In the genomic region with DNA sequence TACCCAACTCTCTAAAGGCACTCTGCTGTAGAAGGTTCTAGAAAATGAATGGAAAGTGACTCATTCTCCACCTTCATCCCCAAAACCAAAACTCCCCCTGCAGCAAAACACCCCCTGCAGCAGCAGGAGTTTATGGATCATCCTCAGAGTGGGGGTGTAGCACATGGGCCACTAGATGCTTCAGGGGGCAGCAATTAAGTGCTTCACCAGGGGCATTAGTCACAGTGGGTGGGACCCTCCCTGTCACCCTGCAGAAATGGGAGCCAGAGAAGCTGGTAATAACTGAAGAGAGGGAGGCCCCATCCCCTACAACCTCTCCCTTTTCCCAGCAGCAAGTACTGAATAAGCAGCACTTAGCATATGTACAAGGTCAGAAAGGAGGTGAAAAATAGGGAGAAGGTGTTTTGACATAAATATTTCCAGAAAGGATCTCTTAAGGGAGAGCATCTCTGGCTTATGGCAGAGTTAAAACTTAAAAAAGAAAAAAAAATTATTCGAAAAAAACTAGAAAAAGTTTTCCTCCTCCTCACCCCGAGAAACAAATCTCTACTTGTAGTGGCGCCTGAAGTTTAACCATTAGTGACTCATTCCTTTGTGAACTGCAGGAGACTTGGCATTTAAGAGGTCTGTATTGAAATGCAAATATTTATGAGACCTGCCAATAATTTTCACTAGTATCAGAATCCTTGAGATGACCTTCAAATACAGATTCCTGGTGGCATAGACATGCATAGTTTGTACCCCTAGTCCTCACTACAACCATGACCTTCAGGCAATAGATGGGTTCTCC, we compare ENCODE assay signal across 12 cellular contexts.
DNase-seq lines count a peak whose midpoint lies in the region; ATAC-seq lines count a peak whose summit lies in the region.
"Had no signal": no experiment of that assay in that cellular context is flagged by ENCODE, and none has a peak within 500 bp of the region (broad histone marks: within the 10 kb centered on the region; RNA-seq: fewer than 3 reads in every experiment).

No MANE protein-coding gene starts in this region.

- no CpG with 5 or more reads among the region's 3 CpGs for WGBS in neuronal stem cell (ENCODE audit: extremely low coverage in 2 of 2, insufficient read length in 2 of 2, insufficient replicate concordance in 1 of 2), 2 donors

- peak; percentile 9 for DNase-seq in DMS53 (lab: John Stamatoyannopoulos, UW)
- DNase-seq in DMS53 treated with DMSO at 0.1 percent for 48 hours (lab: John Stamatoyannopoulos, UW; ENCODE audit: unreplicated experiment) = no peak
- no peak for DNase-seq in neuronal stem cell (ENCODE audit: low spot score)
- no peak for DNase-seq in 8988T
- DNase-seq in effector memory CD4-positive, alpha-beta T cell = no peak
- DNase-seq: activated CD8-positive, alpha-beta memory T cell treated with anti-CD3 and anti-CD28 coated beads for 24 hours; stimulated activated CD4-positive, alpha-beta T cell treated with anti-CD3 and anti-CD28 coated beads, Interleukin-2, amount 100 ng/mL, for 24 hours had no signal

- no peak overlapping the region for H4K91ac ChIP-seq in neuronal stem cell (ENCODE audit: low read depth, low read length, poor library complexity)

- no peak overlapping the region for H2BK120ac ChIP-seq in neuronal stem cell (ENCODE audit: low read depth, low read length)

- H3K9me3 ChIP-seq in HUES48 (ENCODE audit: control insufficient read depth, insufficient read depth, low read length) = no peaks in the 10 kb centered on the region
- H3K9me3 ChIP-seq in neuronal stem cell (replicated peaks in 1 of 2; ENCODE audit: control insufficient read depth in 2 of 2, insufficient read depth in 1 of 2, low read depth in 1 of 2, low read length in 2 of 2) = no peaks in the 10 kb centered on the region
- no peaks in the 10 kb centered on the region for H3K9me3 ChIP-seq in effector memory CD4-positive, alpha-beta T cell (ENCODE audit: control insufficient read depth, low read length)

- peaks cover 27% of the 10 kb centered on the region for H3K4me1 ChIP-seq in HUES48 (ENCODE audit: control insufficient read depth, insufficient read depth, low read length)
- peaks cover 2 to 14% of the 10 kb centered on the region in 2 donors for H3K4me1 ChIP-seq in neuronal stem cell (ENCODE audit: control insufficient read depth in 2 of 2, insufficient read depth in 1 of 2, low read depth in 1 of 2, low read length in 2 of 2)
- H3K4me1 ChIP-seq in effector memory CD4-positive, alpha-beta T cell (ENCODE audit: control insufficient read depth, insufficient read depth, low read length, poor library complexity, severe bottlenecking) = peaks cover 31% of the 10 kb centered on the region

- H3K4me3 ChIP-seq in HUES48 (ENCODE audit: low read depth, low read length) (no peak overlapping the region), neuronal stem cell (ENCODE audit: low read length in 2 of 2) (no peak overlapping the region)
- no peak overlapping the region for H3K4me3 ChIP-seq in effector memory CD4-positive, alpha-beta T cell (ENCODE audit: insufficient read depth, low read depth, low read length, poor library complexity, severe bottlenecking)
- H3K4me3 ChIP-seq: cardiac muscle cell had no signal

- no peak overlapping the region for H2BK12ac ChIP-seq in neuronal stem cell (ENCODE audit: low read length)

- H3K27me3 ChIP-seq in HUES48 (ENCODE audit: control insufficient read depth, insufficient read depth, low read length) = no peaks in the 10 kb centered on the region
- peaks cover 0 to 4% (median under 1%) of the 10 kb centered on the region in 3 experiments for H3K27me3 ChIP-seq in neuronal stem cell (ENCODE audit: control insufficient read depth in 3 of 3, insufficient read depth in 3 of 3, low read depth in 1 of 3, low read length in 3 of 3)
- H3K27me3 ChIP-seq in effector memory CD4-positive, alpha-beta T cell (replicated peaks; ENCODE audit: control insufficient read depth, insufficient read depth, low read length, poor library complexity, severe bottlenecking) = no peaks in the 10 kb centered on the region
- H3K27me3 ChIP-seq: cardiac muscle cell had no signal

- no peak overlapping the region for H4K8ac ChIP-seq in neuronal stem cell (ENCODE audit: low read depth, low read length)

- no peak overlapping the region for H3K9ac ChIP-seq in HUES48 (ENCODE audit: low read depth, low read length)
- H3K9ac ChIP-seq in neuronal stem cell (ENCODE audit: low read depth, low read length, poor library complexity) = no peak overlapping the region

- no peak overlapping the region for H2BK15ac ChIP-seq in neuronal stem cell (ENCODE audit: low read length)

- H3K4ac ChIP-seq in neuronal stem cell (ENCODE audit: low read length) = no peak overlapping the region

- no peak overlapping the region for H3K18ac ChIP-seq in neuronal stem cell (ENCODE audit: low read length)

- H3K27ac ChIP-seq in HUES48 (ENCODE audit: low read depth, low read length) = peak overlapping the region; percentile 82
- peak overlapping the region; percentile 19 for H3K27ac ChIP-seq in cingulate gyrus (ENCODE audit: low read depth, low read length)
- H3K27ac ChIP-seq in neuronal stem cell (replicated peaks; ENCODE audit: low read length) = no peak overlapping the region
- H3K27ac ChIP-seq in effector memory CD4-positive, alpha-beta T cell (ENCODE audit: insufficient read depth, low read length, poor library complexity, severe bottlenecking) = no peak overlapping the region
- H3K27ac ChIP-seq: 22Rv1, cardiac muscle cell had no signal

- H3K36me3 ChIP-seq in HUES48 (ENCODE audit: control insufficient read depth, insufficient read depth, low read length) (no peaks in the 10 kb centered on the region), neuronal stem cell (replicated peaks in 1 of 2; ENCODE audit: control insufficient read depth in 2 of 2, insufficient read depth in 2 of 2, low read length in 2 of 2) (no peaks in the 10 kb centered on the region)
- no peaks in the 10 kb centered on the region for H3K36me3 ChIP-seq in effector memory CD4-positive, alpha-beta T cell (ENCODE audit: control insufficient read depth, insufficient read depth, low read length)
- H3K36me3 ChIP-seq: cardiac muscle cell had no signal

- peak overlapping the region; percentile 44 for H2AFZ ChIP-seq in neuronal stem cell (ENCODE audit: low read length)

- no peak overlapping the region for H2BK5ac ChIP-seq in neuronal stem cell (ENCODE audit: low read length)

- ATAC-seq in GM18498 (IDR thresholded peaks at IDR 0.05; ENCODE audit: unreplicated experiment) = no peak

- H3K23ac ChIP-seq in neuronal stem cell (ENCODE audit: low read depth, low read length, poor library complexity) = no peak overlapping the region

- H3K79me1 ChIP-seq in neuronal stem cell (ENCODE audit: low read depth, low read length) = no peaks in the 10 kb centered on the region

- no peak overlapping the region for H2AK5ac ChIP-seq in neuronal stem cell (ENCODE audit: low read depth, low read length)

- no peak overlapping the region for H3K14ac ChIP-seq in neuronal stem cell (ENCODE audit: low read length)

- H3K4me2 ChIP-seq in neuronal stem cell (ENCODE audit: insufficient read depth, low read length, poor library complexity, severe bottlenecking) = no peak overlapping the region

Comparison
In these comparisons a context has a peak if more than half of its experiments do, and no peak if none do; other contexts are left out.
1. H3K27ac ChIP-seq: peak in HUES48 (single experiment) and cingulate gyrus (single experiment); none in neuronal stem cell (single experiment) and effector memory CD4-positive, alpha-beta T cell (single experiment).